Comparison of ENCODE assay signal across 1 cellular context in genomic region chr13:44268965-44269364, GRCh38.
TF ChIP-seq lines count a peak whose summit lies in the region.

No MANE protein-coding gene starts in this region.

TF ChIP-seq in IMR-90, 13 proteins besides CTCF, POLR2A, EP300 and RAD21 (continued from another document):
- TF ChIP-seq USF2 (IDR thresholded peaks at IDR 0.05; ENCODE audit: low read depth, low read length) (no peak), SMC3 (IDR thresholded peaks at IDR 0.05; ENCODE audit: low read depth, low read length) (no peak), FOS (IDR thresholded peaks at IDR 0.05; ENCODE audit: low read depth, low read length) (no peak), CHD1 (IDR thresholded peaks at IDR 0.05; ENCODE audit: low read depth, low read length) (no peak)
